ENCODE assay signal across 19 cellular contexts in the genomic region with DNA sequence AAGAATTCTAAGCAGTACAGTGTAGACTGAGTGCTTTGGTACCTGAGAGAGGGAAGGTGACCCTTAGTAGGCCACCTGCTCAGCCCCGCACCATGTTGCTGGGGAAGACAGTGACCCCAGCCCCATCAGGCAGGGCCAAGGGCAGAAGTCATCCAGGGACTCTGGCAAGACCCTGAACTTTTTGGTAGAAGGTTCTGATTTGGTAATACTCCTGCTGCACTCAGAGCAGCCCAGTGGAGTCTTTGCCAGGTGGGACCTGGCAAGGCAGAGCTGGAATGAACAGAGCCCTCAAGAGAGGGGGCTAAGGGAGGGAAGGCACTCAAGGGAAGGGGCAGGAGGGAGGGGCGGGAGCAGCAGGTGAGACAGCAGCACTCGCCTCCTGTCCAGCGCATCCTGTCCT.
"Had no signal": no experiment of that assay in that cellular context is flagged by ENCODE, and none has a peak within 500 bp of the region (broad histone marks: within the 10 kb centered on the region; RNA-seq: fewer than 3 reads in every experiment).

No MANE protein-coding gene starts in this region.

- H3K4me3 ChIP-seq: K562, SJSA1, SK-N-MC had no signal

- H3K27me3 Mint-ChIP-seq: IgD-negative memory B cell had no signal

- DNase-seq: Kasumi-1, MM.1S, NCI-H1092 treated with DMSO at 0.1 percent for 48 hours, NCI-H1436, NCI-H187, NCI-H2029, NCI-H2081 treated with DMSO at 0.1 percent for 48 hours, NCI-H524, NCI-H69, NCI-H774, Right ventricle myocardium superior, RPMI8226, SIG-M5, SW 1271 had no signal

- H3K36me3 ChIP-seq: SJSA1 had no signal

- H3K4me3 Mint-ChIP-seq: IgD-negative memory B cell had no signal

- H3K27ac ChIP-seq: KMS-11, SJSA1, SK-N-MC had no signal

- ATAC-seq: K562 had no signal

- H3K27me3 ChIP-seq: SJSA1 had no signal

- H3K9me3 ChIP-seq: SJSA1 had no signal

- H3K4me1 ChIP-seq: SJSA1 had no signal

- H3K9me3 Mint-ChIP-seq: IgD-negative memory B cell had no signal
